10 cellular contexts compared by ENCODE assay signal in the genomic region with DNA sequence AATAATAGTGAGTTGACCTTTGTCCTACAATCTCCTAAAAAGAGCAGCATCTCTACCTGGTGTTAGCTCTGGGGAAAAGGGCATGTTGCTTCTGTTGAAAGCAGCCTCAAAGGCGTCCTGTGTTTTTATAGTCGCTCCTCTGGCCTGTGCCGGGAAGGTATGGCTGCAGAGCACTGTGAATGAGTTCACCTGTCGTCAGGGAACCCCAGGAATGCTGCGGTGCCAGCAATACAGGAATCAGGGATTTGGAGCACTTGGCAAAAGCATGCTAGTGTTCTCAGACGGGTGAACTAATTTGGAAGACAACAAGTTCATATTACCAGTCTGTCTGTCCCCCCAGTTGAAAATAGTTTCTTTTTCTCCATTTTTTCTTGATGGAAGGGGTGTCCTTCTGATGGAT.
"Had no signal": no experiment of that assay in that cellular context is flagged by ENCODE, and none has a peak within 500 bp of the region (broad histone marks: within the 10 kb centered on the region; RNA-seq: fewer than 3 reads in every experiment).

No MANE protein-coding gene starts in this region.

- H3K27me3 Mint-ChIP-seq: activated naive CD8-positive, alpha-beta T cell treated with anti-CD3 and anti-CD28 coated beads, Interleukin-2, amount 50 U/mL, for 24 hours; memory B cell; naive thymus-derived CD8-positive, alpha-beta T cell; stimulated activated naive B cell treated with anti-CD40 and anti-IgM and Interleukin-4, amounts not matched to agents 10 μg/mL and 1 μg/mL and 100 μg/mL, for 72 hours had no signal

- H3K4me1 Mint-ChIP-seq: activated naive CD8-positive, alpha-beta T cell treated with anti-CD3 and anti-CD28 coated beads, Interleukin-2, amount 50 U/mL, for 24 hours; immature natural killer cell; memory B cell; naive thymus-derived CD8-positive, alpha-beta T cell; stimulated activated naive B cell treated with anti-CD40 and anti-IgM and Interleukin-4, amounts not matched to agents 10 μg/mL and 1 μg/mL and 100 μg/mL, for 72 hours had no signal

- H3K27me3 ChIP-seq: ascending aorta, colonic mucosa, transverse colon had no signal

- H3K4me3 Mint-ChIP-seq: activated naive CD4-positive, alpha-beta T cell treated with anti-CD3 and anti-CD28 coated beads for 36 hours; activated naive CD8-positive, alpha-beta T cell treated with anti-CD3 and anti-CD28 coated beads, Interleukin-2, amount 50 U/mL, for 24 hours; immature natural killer cell; memory B cell; naive thymus-derived CD8-positive, alpha-beta T cell; stimulated activated naive B cell treated with anti-CD40 and anti-IgM and Interleukin-4, amounts not matched to agents 10 μg/mL and 1 μg/mL and 100 μg/mL, for 72 hours had no signal

- H3K4me1 ChIP-seq: ascending aorta, colonic mucosa, transverse colon had no signal

- H3K27ac ChIP-seq: ascending aorta, colonic mucosa, transverse colon had no signal

- H3K9me3 Mint-ChIP-seq: activated naive CD4-positive, alpha-beta T cell treated with anti-CD3 and anti-CD28 coated beads for 36 hours; activated naive CD8-positive, alpha-beta T cell treated with anti-CD3 and anti-CD28 coated beads, Interleukin-2, amount 50 U/mL, for 24 hours; activated T-helper 2 cell treated with anti-CD3 and anti-CD28 coated beads, Interferon-gamma antibody, Interleukin-2, Interleukin-4, amounts not matched to agents 10 μg/mL and 5 μg/mL and 100 μg/mL, durations not matched to agents 14 hours and 24 hours and 36 hours; immature natural killer cell; memory B cell; naive thymus-derived CD8-positive, alpha-beta T cell; stimulated activated naive B cell treated with anti-CD40 and anti-IgM and Interleukin-4, amounts not matched to agents 10 μg/mL and 1 μg/mL and 100 μg/mL, for 72 hours had no signal

- H3K4me3 ChIP-seq: ascending aorta, colonic mucosa, transverse colon had no signal

- H3K27ac Mint-ChIP-seq: activated naive CD4-positive, alpha-beta T cell treated with anti-CD3 and anti-CD28 coated beads for 36 hours; activated naive CD8-positive, alpha-beta T cell treated with anti-CD3 and anti-CD28 coated beads, Interleukin-2, amount 50 U/mL, for 24 hours; activated T-helper 2 cell treated with anti-CD3 and anti-CD28 coated beads, Interferon-gamma antibody, Interleukin-2, Interleukin-4, amounts not matched to agents 10 μg/mL and 5 μg/mL and 100 μg/mL, durations not matched to agents 14 hours and 24 hours and 36 hours; memory B cell; naive thymus-derived CD8-positive, alpha-beta T cell; stimulated activated naive B cell treated with anti-CD40 and anti-IgM and Interleukin-4, amounts not matched to agents 10 μg/mL and 1 μg/mL and 100 μg/mL, for 72 hours had no signal

- H3K9me3 ChIP-seq: ascending aorta, colonic mucosa, transverse colon had no signal
